15 cellular contexts compared by ENCODE assay signal in the genomic region with DNA sequence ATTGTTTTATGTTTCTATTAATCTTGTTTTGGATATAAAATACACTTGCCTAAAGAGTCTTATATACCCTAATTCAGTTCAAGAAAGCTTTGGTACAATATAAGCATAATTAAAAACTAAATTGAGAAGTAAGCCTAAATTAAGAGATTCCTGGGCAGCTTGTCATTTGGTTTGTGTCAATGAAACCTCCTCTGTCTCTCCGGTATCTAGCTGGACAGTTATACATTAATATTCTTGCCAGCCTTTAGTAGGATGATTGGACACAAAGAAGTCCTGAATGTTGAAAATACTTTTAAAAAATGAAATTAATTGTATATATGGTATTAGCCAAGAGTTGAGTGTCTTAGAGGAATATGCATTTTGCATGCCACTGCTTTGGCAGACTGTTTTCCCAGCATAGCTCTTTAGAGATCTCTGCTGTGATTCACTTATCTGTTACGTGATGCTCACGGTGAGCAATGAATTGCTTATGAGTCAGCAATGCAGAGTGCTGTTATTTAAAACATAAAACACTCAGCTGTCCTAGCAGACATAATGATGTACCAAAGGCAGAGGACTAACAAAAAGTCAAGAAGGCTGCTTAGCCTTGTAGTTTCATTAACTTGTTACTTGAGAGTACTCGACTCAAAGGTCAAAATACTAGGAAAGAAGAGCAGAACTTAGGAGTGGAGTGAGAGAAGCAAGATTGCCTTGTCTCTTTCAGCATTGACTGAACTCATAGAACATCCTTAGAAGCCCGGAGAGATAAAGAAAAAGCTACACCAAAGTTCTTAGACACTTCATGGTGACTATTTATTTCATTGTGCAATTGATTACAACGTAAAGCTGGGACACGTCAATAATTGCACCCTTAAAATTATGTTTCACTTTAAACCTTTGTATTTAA.
DNase-seq lines count a peak whose midpoint lies in the region; ATAC-seq and TF ChIP-seq lines count a peak whose summit lies in the region.
"Had no signal": no experiment of that assay in that cellular context is flagged by ENCODE, and none has a peak within 500 bp of the region (broad histone marks: within the 10 kb centered on the region; RNA-seq: fewer than 3 reads in every experiment).

No MANE protein-coding gene starts in this region.

- no peaks in the 10 kb centered on the region for H3K4me1 Mint-ChIP-seq in stimulated activated effector memory CD8-positive, alpha-beta T cell treated with anti-CD3 and anti-CD28 coated beads, Interleukin-12 subunit alpha, Interleukin-12 subunit beta, amount 100 ng/mL, for 72 hours

- TF ChIP-seq CTCF in brain microvascular endothelial cell (IDR thresholded peaks at IDR 0.05; ENCODE audit: low read depth, low read length, missing control alignments): no peak

- H3K27ac ChIP-seq in brain microvascular endothelial cell: peak overlapping the region; percentile 78
- H3K27ac ChIP-seq: vagina had no signal

- H3K36me3 ChIP-seq in brain microvascular endothelial cell (replicated peaks): no peaks in the 10 kb centered on the region
- H3K36me3 ChIP-seq: HAP-1, vagina had no signal

- no peaks in the 10 kb centered on the region for H3K27me3 ChIP-seq in brain microvascular endothelial cell (replicated peaks)
- H3K27me3 ChIP-seq: vagina had no signal

- DNase-seq in AG08396 (ENCODE audit: low spot score): peak; percentile 1
- peak; percentile 91 for DNase-seq in LHCN-M2 (ENCODE audit: low read depth)
- peak; percentile 92 for DNase-seq in brain microvascular endothelial cell
- peak; percentile 67 for DNase-seq in kidney tubule cell (ENCODE audit: low spot score)
- no peak for DNase-seq in stimulated activated effector memory CD8-positive, alpha-beta T cell treated with anti-CD3 and anti-CD28 coated beads, Interleukin-12 subunit alpha, Interleukin-12 subunit beta, amount 100 ng/mL, for 72 hours (ENCODE audit: low spot score in 2 of 2)
- DNase-seq in iPS-NIHi11 (ENCODE audit: low spot score): no peak
- no peak for DNase-seq in NCI-H2029 (lab: John Stamatoyannopoulos, UW)
- DNase-seq: activated CD4-positive, CD25-positive, alpha-beta regulatory T cell treated with anti-CD3 and anti-CD28 coated beads, Interleukin-2, amount 50 U/mL, for 72 hours; activated naive CD4-positive, alpha-beta T cell treated with Interleukin-2 at 50 U/mL for 16 hours; left cardiac atrium; NCI-H1105 treated with DMSO at 0.1 percent for 48 hours; posterior cingulate gyrus had no signal

- peaks cover 18% of the 10 kb centered on the region for H3K9me3 Mint-ChIP-seq in stimulated activated effector memory CD8-positive, alpha-beta T cell treated with anti-CD3 and anti-CD28 coated beads, Interleukin-12 subunit alpha, Interleukin-12 subunit beta, amount 100 ng/mL, for 72 hours

- H3K4me3 ChIP-seq in brain microvascular endothelial cell (ENCODE audit: low read depth, low read length): no peak overlapping the region
- H3K4me3 ChIP-seq: HAP-1, vagina had no signal

- in situ Hi-C loops in brain microvascular endothelial cell (cut with HindIII; ENCODE audit: low pct_ligation_motif_present, low sequenced_read_pairs): no loop called here

- H3K36me3 Mint-ChIP-seq in stimulated activated effector memory CD8-positive, alpha-beta T cell treated with anti-CD3 and anti-CD28 coated beads, Interleukin-12 subunit alpha, Interleukin-12 subunit beta, amount 100 ng/mL, for 72 hours: no peaks in the 10 kb centered on the region

- no peak overlapping the region for H3K27ac Mint-ChIP-seq in stimulated activated effector memory CD8-positive, alpha-beta T cell treated with anti-CD3 and anti-CD28 coated beads, Interleukin-12 subunit alpha, Interleukin-12 subunit beta, amount 100 ng/mL, for 72 hours

- no peak overlapping the region for H3K4me3 Mint-ChIP-seq in stimulated activated effector memory CD8-positive, alpha-beta T cell treated with anti-CD3 and anti-CD28 coated beads, Interleukin-12 subunit alpha, Interleukin-12 subunit beta, amount 100 ng/mL, for 72 hours

- no peak for ATAC-seq in stimulated activated effector memory CD8-positive, alpha-beta T cell treated with anti-CD3 and anti-CD28 coated beads, Interleukin-12 subunit alpha, Interleukin-12 subunit beta, amount 100 ng/mL, for 72 hours
- ATAC-seq in HG03139 (IDR thresholded peaks at IDR 0.05; ENCODE audit: unreplicated experiment): no peak

Comparison
In these comparisons a context has a peak if more than half of its experiments do, and no peak if none do; other contexts are left out.
1. DNase-seq: peak in AG08396 (single experiment), LHCN-M2 (single experiment), brain microvascular endothelial cell (single experiment) and kidney tubule cell (single experiment); none in stimulated activated effector memory CD8-positive, alpha-beta T cell treated with anti-CD3 and anti-CD28 coated beads, Interleukin-12 subunit alpha, Interleukin-12 subunit beta, amount 100 ng/mL, for 72 hours (0 of 2), iPS-NIHi11 (single experiment) and NCI-H2029 (single experiment).